ENCODE assay signal across 18 cellular contexts in the genomic region with DNA sequence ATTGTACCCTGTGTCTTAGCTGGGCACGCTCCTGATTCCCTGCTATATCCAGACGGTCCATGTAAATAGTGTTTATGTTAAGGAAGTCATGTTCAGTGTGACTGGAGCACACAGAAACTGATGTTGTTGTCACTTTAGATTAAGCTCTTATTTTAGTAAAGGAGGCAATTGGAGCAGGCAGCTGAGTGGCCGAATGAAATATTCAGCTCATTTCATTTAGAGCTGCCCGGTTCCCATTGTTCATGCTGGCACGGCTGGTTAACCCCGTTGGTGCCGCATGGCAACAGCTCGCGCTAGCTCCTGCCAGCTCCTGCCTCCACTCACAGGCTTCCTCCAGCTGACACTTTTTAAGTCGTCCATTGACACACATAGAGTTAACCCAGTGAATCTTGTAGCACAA.
A peak's percentile ranks its signal among the peaks of the same experiment; 100 is the strongest.
DNase-seq lines count a peak whose midpoint lies in the region; ATAC-seq, FAIRE-seq and TF ChIP-seq lines count a peak whose summit lies in the region.
"Had no signal": no experiment of that assay in that cellular context is flagged by ENCODE, and none has a peak within 500 bp of the region (broad histone marks: within the 10 kb centered on the region; RNA-seq: fewer than 3 reads in every experiment).

No MANE protein-coding gene starts in this region.

- H3K4me1 ChIP-seq in thoracic aorta (ENCODE audit: control insufficient read depth in 1 of 2, low read depth in 2 of 2): peaks cover 0 to 17% of the 10 kb centered on the region in 2 donors
- H3K4me1 ChIP-seq: right lobe of liver, suprapubic skin had no signal

- no peak overlapping the region for H3K27ac ChIP-seq in thoracic aorta
- H3K27ac ChIP-seq: BLaER1 treated with 17β-estradiol and CSF1 and Interleukin-3, amounts not matched to agents 10 nM and 100 nM; KMS-11; PC-9; right lobe of liver; suprapubic skin had no signal

- ATAC-seq in left cardiac atrium (peak; percentile 38 to 40), Right ventricle myocardium superior (ENCODE audit: poor library complexity) (no peak), thoracic aorta (ENCODE audit: insufficient number of reproducible peaks, low FRiP score, low read depth) (no peak)
- ATAC-seq: right lobe of liver had no signal

- peaks cover 6% of the 10 kb centered on the region for H3K9me3 Mint-ChIP-seq in activated naive CD8-positive, alpha-beta T cell treated with anti-CD3 and anti-CD28 coated beads for 36 hours

- no peak overlapping the region for H3K27ac Mint-ChIP-seq in activated naive CD8-positive, alpha-beta T cell treated with anti-CD3 and anti-CD28 coated beads for 36 hours
- H3K27ac Mint-ChIP-seq: activated CD4-positive, alpha-beta memory T cell treated with anti-CD3 and anti-CD28 coated beads, Interleukin-2, amount 10 ng/mL, durations not matched to agents 7 days and 5 days had no signal

- H3K4me3 ChIP-seq in thoracic aorta: peak overlapping the region; percentile 24
- H3K4me3 ChIP-seq: BLaER1 treated with 17β-estradiol and CSF1 and Interleukin-3, amounts not matched to agents 10 nM and 100 nM; PC-9; right lobe of liver; suprapubic skin had no signal

- H3K27me3 Mint-ChIP-seq in activated naive CD8-positive, alpha-beta T cell treated with anti-CD3 and anti-CD28 coated beads for 36 hours: no peaks in the 10 kb centered on the region
- H3K27me3 Mint-ChIP-seq: activated CD4-positive, alpha-beta memory T cell treated with anti-CD3 and anti-CD28 coated beads, Interleukin-2, amount 10 ng/mL, durations not matched to agents 7 days and 5 days had no signal

- DNase-seq in left cardiac atrium (no peak), Right ventricle myocardium superior (no peak), cerebellum (ENCODE audit: low spot score) (peak; percentile 2), medulla oblongata (ENCODE audit: extremely low spot score) (peak; percentile 33), thoracic aorta (ENCODE audit: low spot score) (no peak), urothelium cell line (ENCODE audit: low spot score) (no peak), MV-4-11 (lab: John Stamatoyannopoulos, UW) (no peak)
- DNase-seq in activated naive CD8-positive, alpha-beta T cell treated with anti-CD3 and anti-CD28 coated beads for 36 hours: no peak
- DNase-seq: activated CD4-positive, alpha-beta memory T cell treated with anti-CD3 and anti-CD28 coated beads, Interleukin-2, amount 10 ng/mL, durations not matched to agents 7 days and 5 days; cerebellar nuclear complex; EL; NCI-H2081; NCI-H774; PC-9; right lobe of liver had no signal

- no peak overlapping the region for H3K4me3 Mint-ChIP-seq in activated naive CD8-positive, alpha-beta T cell treated with anti-CD3 and anti-CD28 coated beads for 36 hours
- H3K4me3 Mint-ChIP-seq: activated CD4-positive, alpha-beta memory T cell treated with anti-CD3 and anti-CD28 coated beads, Interleukin-2, amount 10 ng/mL, durations not matched to agents 7 days and 5 days had no signal

- no peaks in the 10 kb centered on the region for H3K9me3 ChIP-seq in thoracic aorta
- H3K9me3 ChIP-seq: right lobe of liver, suprapubic skin had no signal

- FAIRE-seq in urothelium cell line (lab: Jason Lieb, UNC): no peak

- H3K4me1 Mint-ChIP-seq in activated naive CD8-positive, alpha-beta T cell treated with anti-CD3 and anti-CD28 coated beads for 36 hours: no peaks in the 10 kb centered on the region
- H3K4me1 Mint-ChIP-seq: activated CD4-positive, alpha-beta memory T cell treated with anti-CD3 and anti-CD28 coated beads, Interleukin-2, amount 10 ng/mL, durations not matched to agents 7 days and 5 days had no signal

- no peaks in the 10 kb centered on the region for H3K36me3 Mint-ChIP-seq in activated naive CD8-positive, alpha-beta T cell treated with anti-CD3 and anti-CD28 coated beads for 36 hours

- intact Hi-C loops in left cardiac atrium (cut with DNase I) (loop anchor here in 1 of 2 donors (10.0 kb wide), 1 partner anchor 169 kb away; no protein-coding TSS in a partner anchor), Right ventricle myocardium superior (cut with DNase I) (no loop called here)

- no peak for TF ChIP-seq CTCF in thoracic aorta (IDR thresholded peaks at IDR 0.05)

- H3K36me3 ChIP-seq in thoracic aorta: no peaks in the 10 kb centered on the region
- H3K36me3 ChIP-seq: BLaER1 treated with 17β-estradiol and CSF1 and Interleukin-3, amounts not matched to agents 10 nM and 100 nM; right lobe of liver; suprapubic skin had no signal

- no peaks in the 10 kb centered on the region for H3K27me3 ChIP-seq in thoracic aorta (replicated peaks; ENCODE audit: insufficient read depth)
- H3K27me3 ChIP-seq: BLaER1 treated with 17β-estradiol and CSF1 and Interleukin-3, amounts not matched to agents 10 nM and 100 nM; right lobe of liver; suprapubic skin had no signal

Comparison
In these comparisons a context has a peak if more than half of its experiments do, and no peak if none do; other contexts are left out.
1. ATAC-seq: peak in left cardiac atrium (2 of 2); none in Right ventricle myocardium superior (single experiment) and thoracic aorta (single experiment).
2. DNase-seq: peak in cerebellum (single experiment) and medulla oblongata (single experiment); none in left cardiac atrium (single experiment), Right ventricle myocardium superior (single experiment), thoracic aorta (single experiment), urothelium cell line (single experiment), MV-4-11 (single experiment) and activated naive CD8-positive, alpha-beta T cell treated with anti-CD3 and anti-CD28 coated beads for 36 hours (single experiment).